In the genomic region with DNA sequence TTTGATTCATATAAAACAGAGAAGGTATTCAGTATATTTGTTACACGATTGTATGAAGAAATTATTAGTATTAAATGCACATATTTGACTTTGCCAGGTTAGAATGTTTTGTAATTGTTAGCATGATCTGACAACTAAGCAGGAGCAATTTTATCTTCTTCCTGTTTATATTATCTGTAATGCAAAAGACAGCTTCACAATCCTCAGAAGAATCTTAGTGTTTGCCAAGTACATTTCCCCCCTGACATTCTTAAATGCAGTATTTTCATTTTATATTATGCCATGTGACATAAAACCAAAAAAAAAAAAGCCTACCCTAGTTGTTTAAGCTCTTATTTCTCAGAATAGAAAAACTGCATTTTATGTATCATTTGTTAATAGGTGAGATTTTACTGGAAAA, we compare ENCODE assay signal across 16 cellular contexts.
"Had no signal": no experiment of that assay in that cellular context is flagged by ENCODE, and none has a peak within 500 bp of the region (broad histone marks: within the 10 kb centered on the region; RNA-seq: fewer than 3 reads in every experiment).

No MANE protein-coding gene starts in this region.

- H3K36me3 ChIP-seq: gastrocnemius medialis, heart right ventricle, left ventricle myocardium inferior, upper lobe of right lung had no signal

- H3K4me1 ChIP-seq: gastrocnemius medialis, heart right ventricle, left ventricle myocardium inferior, testis, upper lobe of right lung had no signal

- ATAC-seq: activated naive CD8-positive, alpha-beta T cell treated with anti-CD3 and anti-CD28 coated beads, Interleukin-2, amount 50 U/mL, for 24 hours; effector memory CD8-positive, alpha-beta T cell; gastrocnemius medialis; heart right ventricle; sciatic nerve; upper lobe of right lung had no signal

- DNase-seq: activated B cell treated with CpG ODN at 0.5 μM for 24 hours; activated CD4-positive, alpha-beta T cell treated with anti-CD3 and anti-CD28 coated beads, Interleukin-2, amount 10 ng/mL, durations not matched to agents 24 days and 14 days; activated naive CD4-positive, alpha-beta T cell treated with Interleukin-2 at 50 U/mL for 16 hours; activated naive CD8-positive, alpha-beta T cell treated with anti-CD3 and anti-CD28 coated beads, Interleukin-2, amount 50 U/mL, for 24 hours; central memory CD4-positive, alpha-beta T cell; effector memory CD8-positive, alpha-beta T cell; gastrocnemius medialis; heart right ventricle; kidney; left ventricle myocardium inferior; nephron progenitor cell; stimulated activated CD4-positive, alpha-beta T cell treated with anti-CD3 and anti-CD28 coated beads, Interleukin-4, amount 100 ng/mL, for 1 hour; stimulated activated CD8-positive, alpha-beta memory T cell treated with anti-CD3 and anti-CD28 coated beads, Interleukin-4, amount 100 ng/mL, for 48 hours; testis; upper lobe of right lung had no signal

- H3K27me3 ChIP-seq: gastrocnemius medialis, heart right ventricle, testis, upper lobe of right lung had no signal

- H3K27ac ChIP-seq: gastrocnemius medialis, heart right ventricle, left ventricle myocardium inferior, testis, upper lobe of right lung had no signal

- H3K9me3 ChIP-seq: gastrocnemius medialis, heart right ventricle, left ventricle myocardium inferior, testis, upper lobe of right lung had no signal

- H3K4me3 ChIP-seq: gastrocnemius medialis, heart right ventricle, left ventricle myocardium inferior, testis, upper lobe of right lung had no signal
